14 cellular contexts compared by ENCODE assay signal in genomic region chr2:101616411-101616810, GRCh38.
DNase-seq lines count a peak whose midpoint lies in the region; ATAC-seq, FAIRE-seq and TF ChIP-seq lines count a peak whose summit lies in the region.
"Had no signal": no experiment of that assay in that cellular context is flagged by ENCODE, and none has a peak within 500 bp of the region (broad histone marks: within the 10 kb centered on the region; RNA-seq: fewer than 3 reads in every experiment).

No MANE protein-coding gene starts in this region.

- peaks cover 1% of the 10 kb centered on the region for H3K4me1 Mint-ChIP-seq in T-helper 17 cell

- H3K4me1 ChIP-seq in skeletal muscle satellite cell (ENCODE audit: control insufficient read depth, insufficient read depth, low read length), result peaks cover 19% of the 10 kb centered on the region

- H3K27ac Mint-ChIP-seq in T-helper 17 cell, result no peak overlapping the region
- H3K27ac Mint-ChIP-seq: activated CD8-positive, alpha-beta T cell treated with anti-CD3 and anti-CD28 coated beads, Interleukin-2, amount 10 ng/mL, durations not matched to agents 7 days and 5 days; activated naive CD4-positive, alpha-beta T cell treated with anti-CD3 and anti-CD28 coated beads, Interleukin-2, amount 50 U/mL, for 72 hours had no signal

- peak overlapping the region; percentile 45 for H3K27ac ChIP-seq in VCaP
- H3K27ac ChIP-seq: thoracic aorta had no signal

- peak in 2 of 3 experiments; percentile 7 to 18 for DNase-seq in NCI-H1417 (lab: John Stamatoyannopoulos, UW)
- no peak for DNase-seq in NCI-H1417 treated with DMSO at 0.1 percent for 48 hours (lab: John Stamatoyannopoulos, UW)
- DNase-seq in left cardiac atrium, result peak; percentile 50
- no peak for DNase-seq in HTR-8/SVneo (ENCODE audit: insufficient read length, low spot score)
- no peak for DNase-seq in T-helper 17 cell
- no peak for DNase-seq in occipital lobe (lab: John Stamatoyannopoulos, UW)
- DNase-seq: 8988T; activated CD8-positive, alpha-beta T cell treated with anti-CD3 and anti-CD28 coated beads, Interleukin-2, amount 10 ng/mL, durations not matched to agents 7 days and 5 days; COR-L47 had no signal

- H3K4me2 ChIP-seq in skeletal muscle satellite cell (ENCODE audit: low read length), result peak overlapping the region; percentile 57

- H3K27me3 Mint-ChIP-seq in T-helper 17 cell, result no peaks in the 10 kb centered on the region

- no peaks in the 10 kb centered on the region for H3K36me3 ChIP-seq in skeletal muscle satellite cell (ENCODE audit: insufficient read depth, low read length)
- H3K36me3 ChIP-seq: thoracic aorta had no signal

- ATAC-seq in left cardiac atrium, result peak in 1 of 2 donors; percentile 40
- no peak for ATAC-seq in T-helper 17 cell
- ATAC-seq: activated CD8-positive, alpha-beta T cell treated with anti-CD3 and anti-CD28 coated beads, Interleukin-2, amount 10 ng/mL, durations not matched to agents 7 days and 5 days; activated naive CD4-positive, alpha-beta T cell treated with anti-CD3 and anti-CD28 coated beads, Interleukin-2, amount 50 U/mL, for 72 hours had no signal

- H3K4me3 ChIP-seq in skeletal muscle satellite cell (ENCODE audit: low read length), result no peak overlapping the region
- H3K4me3 ChIP-seq: lung, thoracic aorta had no signal

- intact Hi-C loops in left cardiac atrium (cut with DNase I), result no loop called here

- H3K9me3 ChIP-seq in skeletal muscle satellite cell (replicated peaks; ENCODE audit: low read length) (no peaks in the 10 kb centered on the region), T-helper 17 cell (ENCODE audit: control insufficient read depth, low read length, poor library complexity, severe bottlenecking) (no peaks in the 10 kb centered on the region)
- H3K9me3 ChIP-seq: thoracic aorta had no signal

- no peak for TF ChIP-seq CTCF in VCaP (conservative IDR thresholded peaks at IDR 0.05)

- no peaks in the 10 kb centered on the region for H3K27me3 ChIP-seq in skeletal muscle satellite cell (ENCODE audit: control insufficient read depth, insufficient read depth, low read length)

- no peak for FAIRE-seq in HTR-8/SVneo (lab: Jason Lieb, UNC)

- no peak overlapping the region for H3K4me3 Mint-ChIP-seq in T-helper 17 cell
- H3K4me3 Mint-ChIP-seq: activated CD8-positive, alpha-beta T cell treated with anti-CD3 and anti-CD28 coated beads, Interleukin-2, amount 10 ng/mL, durations not matched to agents 7 days and 5 days had no signal

- peaks cover 2% of the 10 kb centered on the region for H3K36me3 Mint-ChIP-seq in T-helper 17 cell (ENCODE audit: low read depth)

- H3K9ac ChIP-seq in skeletal muscle satellite cell (ENCODE audit: low read depth, low read length), result no peak overlapping the region

Comparison
In these comparisons a context has a peak if more than half of its experiments do, and no peak if none do; other contexts are left out.
1. DNase-seq: peak in NCI-H1417 (2 of 3) and left cardiac atrium (single experiment); none in NCI-H1417 treated with DMSO at 0.1 percent for 48 hours (single experiment), HTR-8/SVneo (single experiment), T-helper 17 cell (0 of 3) and occipital lobe (single experiment).